In the genomic region with DNA sequence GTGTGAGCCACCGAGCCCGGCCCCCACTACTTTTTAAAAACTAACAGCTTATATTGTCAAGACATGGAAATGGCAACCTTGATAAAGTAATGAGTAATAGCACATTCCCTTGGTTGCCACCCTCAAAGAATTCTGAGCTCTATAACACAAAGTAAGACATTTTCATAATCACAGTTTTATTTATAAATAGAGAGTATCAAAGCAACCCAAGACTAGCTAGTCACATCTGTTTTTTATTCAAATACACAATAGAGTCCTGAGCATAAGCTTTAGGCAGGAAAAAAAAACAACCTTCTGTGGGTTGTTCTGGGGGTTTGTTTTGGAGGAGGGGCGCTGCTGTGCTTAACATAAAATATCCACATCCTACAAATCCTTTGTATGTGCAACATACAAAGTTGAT, we compare ENCODE assay signal across 22 cellular contexts.
"Had no signal": no experiment of that assay in that cellular context is flagged by ENCODE, and none has a peak within 500 bp of the region (broad histone marks: within the 10 kb centered on the region; RNA-seq: fewer than 3 reads in every experiment).

No MANE protein-coding gene starts in this region.

- H3K9me3 ChIP-seq: heart right ventricle, ovary, prostate gland, testis, uterus had no signal

- H3K4me3 ChIP-seq: cardiac muscle cell, heart right ventricle, ovary, prostate gland, testis, uterus had no signal

- H3K27me3 ChIP-seq: cardiac muscle cell, heart right ventricle, ovary, testis, uterus had no signal

- H3K27ac ChIP-seq: cardiac muscle cell, heart right ventricle, prostate gland, testis, uterus had no signal

- ATAC-seq: heart right ventricle; left cardiac atrium; natural killer cell treated with Interleukin-12 subunit alpha and Interleukin-12 subunit beta and Interleukin-15 and Interleukin-18, amount 100 ng/mL, for 72 hours had no signal

- H3K4me1 ChIP-seq: prostate gland, testis, uterus had no signal

- H3K36me3 ChIP-seq: ovary, prostate gland, uterus had no signal

- DNase-seq: activated CD4-positive, alpha-beta T cell treated with anti-CD3 and anti-CD28 coated beads, Interleukin-2, amount 50 U/mL, for 4 hours; activated CD8-positive, alpha-beta memory T cell treated with anti-CD3 and anti-CD28 coated beads for 24 hours; activated CD8-positive, alpha-beta memory T cell treated with anti-CD3 and anti-CD28 coated beads, Interleukin-2, amount 50 U/mL, for 48 hours; activated effector memory CD4-positive, alpha-beta T cell treated with Interleukin-2 at 50 U/mL for 16 hours; activated naive CD4-positive, alpha-beta T cell treated with anti-CD3 and anti-CD28 coated beads for 36 hours; activated naive CD8-positive, alpha-beta T cell treated with anti-CD3 and anti-CD28 coated beads, Interleukin-2, amount 10 ng/mL, durations not matched to agents 7 days and 5 days; activated T-cell treated with anti-CD3 and anti-CD28 coated beads, Interleukin-2, amount 50 U/mL, for 48 hours; effector CD4-positive, alpha-beta T cell; foreskin fibroblast; heart right ventricle; islet precursor cell; left cardiac atrium; ovary; stimulated activated CD4-positive, alpha-beta T cell treated with anti-CD3 and anti-CD28 coated beads, Interleukin-2, amount 100 ng/mL, for 48 hours; stimulated activated CD8-positive, alpha-beta memory T cell treated with anti-CD3 and anti-CD28 coated beads, Interleukin-4, amount 100 ng/mL, for 48 hours; stimulated activated naive CD4-positive, alpha-beta T cell; testis; trophoblast cell; uterus had no signal
